8 cellular contexts compared by ENCODE assay signal in genomic region chr19:53520163-53520546, GRCh38. TPM values are rescaled to one million over a fixed set of nuclear protein-coding genes. Genes with fewer than 3 reads are reported as not detected.
DNase-seq lines count a peak whose midpoint lies in the region; ATAC-seq and TF ChIP-seq lines count a peak whose summit lies in the region.

No MANE protein-coding gene starts in this region.

- peaks cover 18% of the 10 kb centered on the region for H3K36me3 ChIP-seq in HUES64 (ENCODE audit: insufficient read depth, low read length)
- no peaks in the 10 kb centered on the region for H3K36me3 ChIP-seq in muscle layer of colon (ENCODE audit: insufficient read depth, low read length)

- peak overlapping the region; percentile 87 for H3K4me3 ChIP-seq in HUES64 (ENCODE audit: low read length)
- peak overlapping the region; percentile 25 to 85 for H3K4me3 ChIP-seq in muscle layer of colon (ENCODE audit: low read depth in 1 of 2, low read length in 2 of 2)

- TF ChIP-seq CTCF in 22Rv1 (IDR thresholded peaks at IDR 0.05), result no peak

- H3K27ac ChIP-seq in 22Rv1, result peak overlapping the region; percentile 89
- peak overlapping the region; percentile 58; the same call in 1 of the 2 replicates for H3K27ac ChIP-seq in HUES64 (ENCODE audit: low read depth, low read length)
- H3K27ac ChIP-seq in caudate nucleus (ENCODE audit: low read depth, low read length), result peak overlapping the region; percentile 92
- H3K27ac ChIP-seq in muscle layer of colon (ENCODE audit: low read depth, low read length), result peak overlapping the region; percentile 80

- ATAC-seq in GM18861 (IDR thresholded peaks at IDR 0.05; ENCODE audit: unreplicated experiment), result no peak
- no peak for ATAC-seq in GM19395 (IDR thresholded peaks at IDR 0.05; ENCODE audit: unreplicated experiment)
- no peak for ATAC-seq in HG03135 (IDR thresholded peaks at IDR 0.05; ENCODE audit: unreplicated experiment)

- H3K4me1 ChIP-seq in HUES64 (ENCODE audit: insufficient read depth, low read length) (no peaks in the 10 kb centered on the region; the same call in 1 of the 2 replicates), muscle layer of colon (ENCODE audit: insufficient read depth, low read length) (peaks cover 9% of the 10 kb centered on the region)

- H3K9me3 ChIP-seq in HUES64 (ENCODE audit: insufficient read depth, low read depth, low read length), result no peaks in the 10 kb centered on the region
- H3K9me3 ChIP-seq in muscle layer of colon (ENCODE audit: low read length), result no peaks in the 10 kb centered on the region

- H3K27me3 ChIP-seq in HUES64 (ENCODE audit: insufficient read depth, low read length) (no peaks in the 10 kb centered on the region), muscle layer of colon (ENCODE audit: control insufficient read depth in 1 of 2, insufficient read depth in 2 of 2, low read length in 2 of 2) (no peaks in the 10 kb centered on the region)

- H3K9ac ChIP-seq in HUES64 (ENCODE audit: low read depth, low read length) (peak overlapping the region; percentile 49; the same call in 1 of the 2 replicates), muscle layer of colon (ENCODE audit: low read length) (peak overlapping the region; percentile 65)

- WGBS in HUES64, result 79% methylated on average over 13 of the region's 13 CpGs

- DNase-seq in caudate nucleus (lab: John Stamatoyannopoulos, UW), result no peak
- no peak for DNase-seq in GDM1 (lab: John Stamatoyannopoulos, UW)

RNA-seq across cellular contexts. Expression of gene ZNF331, which starts 17.8 kb away (rescaled TPM):
- 22.4 TPM for polyA plus RNA-seq in HUES64 (2013, experiment 1 of 2)
- 20.5 TPM for polyA plus RNA-seq in HUES64 (2013, experiment 2 of 2)

RNA-seq across cellular contexts. Expression of gene ZNF813, which starts 52.6 kb away (rescaled TPM):
- polyA plus RNA-seq in HUES64 (2013, experiment 1 of 2), result 12.4 TPM
- polyA plus RNA-seq in HUES64 (2013, experiment 2 of 2), result 13.0 TPM
